ENCODE assay signal across 8 cellular contexts in genomic region chr16:2026461-2027023, GRCh38. TPM values are rescaled to one million over a fixed set of nuclear protein-coding genes. Genes with fewer than 3 reads are reported as not detected.
DNase-seq lines count a peak whose midpoint lies in the region; ATAC-seq and TF ChIP-seq lines count a peak whose summit lies in the region.

Gene NHERF2, plus strand, starts transcription at chr16:2026902. Its CDS starts 104 bp downstream, at chr16:2027006.

- H3K4me3 ChIP-seq in Loucy (ENCODE audit: low read length, poor library complexity, severe bottlenecking) (peak within 1 kb of the TSS; percentile 38), astrocyte of the spinal cord (ENCODE audit: low read depth, low read length) (peak within 1 kb of the TSS; percentile 61), iPS-18a (ENCODE audit: low read length) (peak within 1 kb of the TSS; percentile 53), skeletal muscle tissue (ENCODE audit: low read length in 3 of 3) (peak within 1 kb of the TSS; percentile 70 to 85 (median 78))

- DNase-seq in COLO668 (lab: John Stamatoyannopoulos, UW; ENCODE audit: unreplicated experiment) (peak; percentile 68), astrocyte of the spinal cord (ENCODE audit: low read depth, low spot score) (no peak), NCI-H1694 treated with DMSO at 0.1 percent for 48 hours (lab: John Stamatoyannopoulos, UW) (no peak), SKM-1 treated with dmso at 0.1 percent for 144 hours (lab: John Stamatoyannopoulos, UW; ENCODE audit: unreplicated experiment) (no peak)

- H3K36me3 ChIP-seq in Loucy (ENCODE audit: insufficient read depth, low read length), result no peaks in the 10 kb centered on the region
- H3K36me3 ChIP-seq in iPS-18a (ENCODE audit: control insufficient read depth, low read depth, low read length), result no peaks in the 10 kb centered on the region
- H3K36me3 ChIP-seq in skeletal muscle tissue (ENCODE audit: control insufficient read depth in 3 of 3, insufficient read depth in 3 of 3, low read length in 3 of 3), result no peaks in the 10 kb centered on the region

- no peak within 1 kb of the TSS for H2AFZ ChIP-seq in Loucy (ENCODE audit: low read length)

- ATAC-seq in HG03442 (IDR thresholded peaks at IDR 0.05; ENCODE audit: unreplicated experiment), result no peak

- H3K9me3 ChIP-seq in Loucy (ENCODE audit: insufficient read depth, low read depth, low read length) (no peaks in the 10 kb centered on the region), iPS-18a (ENCODE audit: control insufficient read depth, low read depth, low read length) (no peaks in the 10 kb centered on the region), skeletal muscle tissue (ENCODE audit: control insufficient read depth in 3 of 3, low read length in 3 of 3) (no peaks in the 10 kb centered on the region)

- no peak within 1 kb of the TSS for H3K27ac ChIP-seq in iPS-18a (ENCODE audit: low read length)
- no peak within 1 kb of the TSS for H3K27ac ChIP-seq in skeletal muscle tissue (ENCODE audit: low read depth, low read length)

- H3K27me3 ChIP-seq in Loucy (ENCODE audit: insufficient read depth, low read length, poor library complexity, severe bottlenecking) (peaks cover 4% of the 10 kb centered on the region), iPS-18a (ENCODE audit: control insufficient read depth, insufficient read depth, low read length) (peaks cover 49% of the 10 kb centered on the region), skeletal muscle tissue (ENCODE audit: control insufficient read depth in 3 of 3, insufficient read depth in 3 of 3, low read length in 3 of 3) (peaks cover 3 to 9% (median 3%) of the 10 kb centered on the region in 3 donors)

- H3K4me2 ChIP-seq in Loucy (ENCODE audit: low read depth, low read length, poor library complexity, severe bottlenecking), result peak within 1 kb of the TSS; percentile 27

- no peaks in the 10 kb centered on the region for H3F3A ChIP-seq in Loucy (ENCODE audit: low read depth)

- in situ Hi-C loops in astrocyte of the spinal cord (cut with HindIII; ENCODE audit: low sequenced_read_pairs), result no loop called here

- no peaks in the 10 kb centered on the region for H3K9me2 ChIP-seq in Loucy (replicated peaks; ENCODE audit: low read depth, low read length)

- no peak within 1 kb of the TSS for H3K9ac ChIP-seq in Loucy (ENCODE audit: low read depth, low read length, poor library complexity, severe bottlenecking)
- no peak within 1 kb of the TSS for H3K9ac ChIP-seq in iPS-18a (ENCODE audit: low read length)
- H3K9ac ChIP-seq in skeletal muscle tissue (ENCODE audit: low read depth in 1 of 3, low read length in 3 of 3), result peak within 1 kb of the TSS; percentile 2 to 78 (median 32)

- no peaks in the 10 kb centered on the region for H4K20me1 ChIP-seq in Loucy (ENCODE audit: insufficient read depth, low read length, poor library complexity, severe bottlenecking)

- H3K4me1 ChIP-seq in Loucy (ENCODE audit: insufficient read depth, low read length, poor library complexity, severe bottlenecking) (peaks cover 10% of the 10 kb centered on the region), iPS-18a (ENCODE audit: control insufficient read depth, low read depth, low read length) (no peaks in the 10 kb centered on the region), skeletal muscle tissue (ENCODE audit: control insufficient read depth in 3 of 3, insufficient read depth in 3 of 3, low read length in 3 of 3) (peaks cover 26 to 44% (median 44%) of the 10 kb centered on the region in 3 donors)

- TF ChIP-seq CTCF in Loucy (conservative IDR thresholded peaks at IDR 0.05; ENCODE audit: low read length) (no peak), astrocyte of the spinal cord (IDR thresholded peaks at IDR 0.05; ENCODE audit: low read depth, low read length) (no peak)

- H3K79me2 ChIP-seq in Loucy (ENCODE audit: insufficient read depth, low read length), result no peaks in the 10 kb centered on the region

RNA-seq across cellular contexts. Expression of gene NHERF2, which starts in this region (rescaled TPM):
- total RNA-seq in skeletal muscle tissue, result 15.1 TPM

Comparison
In these comparisons a context has a peak if more than half of its experiments do, and no peak if none do; other contexts are left out.
1. H3K9ac ChIP-seq: peak in skeletal muscle tissue (3 of 3); none in Loucy (single experiment) and iPS-18a (single experiment).
2. Peak in every context shown above with its lines, with median percentiles within 50 percentile points of each other: H3K4me3 ChIP-seq.